ENCODE assay signal across 20 cellular contexts in genomic region chr4:99759346-99759984, GRCh38. TPM values are rescaled to one million over a fixed set of nuclear protein-coding genes. Genes with fewer than 3 reads are reported as not detected.
A peak's percentile ranks its signal among the peaks of the same experiment; 100 is the strongest.
DNase-seq lines count a peak whose midpoint lies in the region; ATAC-seq, FAIRE-seq and TF ChIP-seq lines count a peak whose summit lies in the region.
"Had no signal": no experiment of that assay in that cellular context is flagged by ENCODE, and none has a peak within 500 bp of the region (broad histone marks: within the 10 kb centered on the region; RNA-seq: fewer than 3 reads in every experiment).

No MANE protein-coding gene starts in this region.

- no peak overlapping the region for H2AK9ac ChIP-seq in IMR-90 (replicated peaks; ENCODE audit: low read depth, low read length, poor library complexity)

- H3K9ac ChIP-seq in IMR-90 (ENCODE audit: low read depth, low read length) = no peak overlapping the region
- H3K9ac ChIP-seq in H1 (replicated peaks in 1 of 4; ENCODE audit: extremely low read depth in 1 of 4, low read depth in 3 of 4, low read length in 3 of 4) = no peak overlapping the region
- H3K9ac ChIP-seq in skeletal muscle satellite cell (ENCODE audit: low read depth, low read length) = no peak overlapping the region

- POLR2A ChIA-PET in IMR-90 (lab: Charles Lee; ENCODE audit: unreplicated experiment) = no interaction called here
- POLR2A ChIA-PET in H1 (lab: Charles Lee; ENCODE audit: partially characterized antibody) = interaction anchor here (1.3 kb wide), 1 partner anchor 20 kb away, joined by 3 read pairs; no protein-coding TSS in a partner anchor

- H2AK5ac ChIP-seq in IMR-90 (ENCODE audit: low read depth, low read length) = no peak overlapping the region
- no peak overlapping the region for H2AK5ac ChIP-seq in H1 (ENCODE audit: low read depth, low read length)

- TF ChIP-seq POLR2A in IMR-90 (IDR thresholded peaks at IDR 0.05; ENCODE audit: low read depth, low read length) = no peak
- TF ChIP-seq POLR2A in H1 (IDR thresholded peaks at IDR 0.05; ENCODE audit: control extremely low read depth in 1 of 2, low read depth in 2 of 2, low read length in 2 of 2) = no peak

- H2BK12ac ChIP-seq in H1 (ENCODE audit: low read depth, low read length) = no peak overlapping the region

- H3K23ac ChIP-seq in IMR-90 (ENCODE audit: low read depth, low read length) (no peak overlapping the region), H1 (ENCODE audit: insufficient read length) (no peak overlapping the region)

- intact Hi-C loops in left ventricle myocardium superior (cut with micrococcal nuclease) (no loop called here), cardiac septum (cut with DNase I) (no loop called here), IMR-90 (cut with micrococcal nuclease) (loop anchor here (5.0 kb wide), 1 partner anchor 188 kb away; the partner anchor contains the start of gene DNAJB14), aorta (cut with DNase I) (no loop called here)

- H2BK20ac ChIP-seq in IMR-90 (ENCODE audit: low read depth, low read length) = no peak overlapping the region
- H2BK20ac ChIP-seq in H1 (ENCODE audit: low read length) = no peak overlapping the region

- H3K36me3 Mint-ChIP-seq in glutamatergic neuron (ENCODE audit: unreplicated experiment) = no peaks in the 10 kb centered on the region
- H3K36me3 Mint-ChIP-seq: CD8-positive, alpha-beta T cell had no signal

- TF ChIP-seq EP300 in H1 (IDR thresholded peaks at IDR 0.05; ENCODE audit: borderline replicate concordance in 1 of 2, low read depth in 2 of 2, low read length in 2 of 2) = no peak

- H2BK5ac ChIP-seq in IMR-90 (ENCODE audit: low read depth, low read length, poor library complexity, severe bottlenecking) (no peak overlapping the region), H1 (ENCODE audit: low read depth, low read length) (no peak overlapping the region)

- no peaks in the 10 kb centered on the region for H3K9me3 Mint-ChIP-seq in glutamatergic neuron (ENCODE audit: unreplicated experiment)
- H3K9me3 Mint-ChIP-seq: CD8-positive, alpha-beta T cell had no signal

- no peak overlapping the region for H3K56ac ChIP-seq in IMR-90 (ENCODE audit: extremely low read depth, insufficient read depth, low read length)
- H3K56ac ChIP-seq in H1 (replicated peaks; ENCODE audit: insufficient read length, low read depth, low read length) = no peak overlapping the region

- H4K8ac ChIP-seq in IMR-90 (ENCODE audit: low read depth in 2 of 2, low read length in 2 of 2) (no peak overlapping the region), H1 (ENCODE audit: extremely low read depth, insufficient read depth, low read length) (no peak overlapping the region)

- in situ Hi-C loops in IMR-90 (cut with MboI; ENCODE audit: low sequenced_read_pairs) = no loop called here

- H3K4me3 ChIP-seq in IMR-90 (ENCODE audit: insufficient read depth, low read depth, low read length) (no peak overlapping the region), H1 (ENCODE audit: extremely low read depth in 1 of 4, insufficient read depth in 2 of 4, low read depth in 3 of 4, low read length in 4 of 4) (no peak overlapping the region), skeletal muscle satellite cell (ENCODE audit: low read length) (no peak overlapping the region), aorta (ENCODE audit: low read length in 2 of 2) (no peak overlapping the region)

- H3K79me1 ChIP-seq in IMR-90 (ENCODE audit: low read depth in 1 of 2, low read length in 2 of 2) (no peaks in the 10 kb centered on the region), H1 (ENCODE audit: low read depth, low read length) (no peaks in the 10 kb centered on the region)

- no peak overlapping the region for H2BK120ac ChIP-seq in IMR-90 (ENCODE audit: low read depth, low read length)
- no peak overlapping the region for H2BK120ac ChIP-seq in H1 (replicated peaks; ENCODE audit: low read depth, low read length)

- dilution Hi-C loops in IMR-90 (cut with HindIII; ENCODE audit: low sequenced_read_pairs, unreplicated experiment) = no loop called here

- H3K27ac ChIP-seq in IMR-90 (ENCODE audit: insufficient read depth, low read length) = no peak overlapping the region
- no peak overlapping the region for H3K27ac ChIP-seq in H1 (ENCODE audit: low read depth, low read length)
- H3K27ac ChIP-seq in aorta (ENCODE audit: low read depth in 1 of 2, low read length in 2 of 2) = no peak overlapping the region

- TF ChIP-seq CTCF in IMR-90 (conservative IDR thresholded peaks at IDR 0.05; ENCODE audit: low read depth, low read length) (no peak), H1 (IDR thresholded peaks at IDR 0.05; ENCODE audit: control extremely low read depth in 1 of 3, insufficient read depth in 1 of 3, low read depth in 1 of 3, low read length in 3 of 3) (no peak), glutamatergic neuron (IDR thresholded peaks at IDR 0.05; ENCODE audit: partially characterized antibody, unreplicated experiment) (no peak)

- peak; percentile 45 for ATAC-seq in left ventricle myocardium superior
- no peak for ATAC-seq in IMR-90 (ENCODE audit: low read depth)
- ATAC-seq in aorta (ENCODE audit: low FRiP score) = no peak
- ATAC-seq: CD8-positive, alpha-beta T cell; HCT116 had no signal

- H4K91ac ChIP-seq in IMR-90 (ENCODE audit: insufficient read depth, low read depth, low read length) (no peak overlapping the region), H1 (replicated peaks; ENCODE audit: insufficient read length, low read length) (no peak overlapping the region)

- H3K4me1 ChIP-seq in IMR-90 (ENCODE audit: control insufficient read depth, insufficient read depth, low read length) (peaks cover 11% of the 10 kb centered on the region), H1 (replicated peaks in 1 of 4; ENCODE audit: control insufficient read depth in 3 of 4, insufficient read depth in 4 of 4, low read length in 3 of 4) (no peaks in the 10 kb centered on the region), skeletal muscle satellite cell (ENCODE audit: control insufficient read depth, insufficient read depth, low read length) (peaks cover 37% of the 10 kb centered on the region), aorta (ENCODE audit: control insufficient read depth in 1 of 2, insufficient read depth in 2 of 2, low read length in 2 of 2) (peaks cover 4 to 9% of the 10 kb centered on the region in 2 donors)

- H3K23me2 ChIP-seq in H1 (ENCODE audit: low read depth, low read length) = no peaks in the 10 kb centered on the region

- DNase-seq in left ventricle myocardium superior = no peak
- no peak for DNase-seq in cardiac septum (ENCODE audit: low spot score)
- DNase-seq in IMR-90 = no peak
- no peak for DNase-seq in H1 (ENCODE audit: low read depth in 1 of 2, low spot score in 2 of 2)
- DNase-seq in aorta = no peak
- DNase-seq in stimulated activated CD4-positive, alpha-beta T cell treated with anti-CD3 and anti-CD28 coated beads, Interleukin-4, amount 100 ng/mL, for 24 hours = no peak
- no peak for DNase-seq in glutamatergic neuron
- DNase-seq: CD8-positive, alpha-beta T cell; DMS79 treated with DMSO at 0.1 percent for 48 hours; Karpas-422; NCI-H1105 treated with DMSO at 0.1 percent for 48 hours; NCI-H187; NCI-H446; NK-92 treated with Interleukin-12 subunit alpha and Interleukin-12 subunit beta, amount 100 ng/mL, for 24 hours; SHP77 treated with DMSO at 0.1 percent for 48 hours had no signal

- H3K4me2 ChIP-seq in IMR-90 (ENCODE audit: low read depth, low read length) (no peak overlapping the region), H1 (ENCODE audit: insufficient read depth in 1 of 2, low read depth in 2 of 2, low read length in 2 of 2) (no peak overlapping the region), skeletal muscle satellite cell (ENCODE audit: low read length) (peak overlapping the region; percentile 23)

- H2BK15ac ChIP-seq in IMR-90 (ENCODE audit: low read depth, low read length) (no peak overlapping the region), H1 (ENCODE audit: low read length) (no peak overlapping the region)

- no peaks in the 10 kb centered on the region for H3K9me3 ChIP-seq in IMR-90 (ENCODE audit: control insufficient read depth, insufficient read depth, low read length)
- H3K9me3 ChIP-seq in H1 (ENCODE audit: insufficient read depth in 2 of 2, low read depth in 1 of 2, low read length in 1 of 2) = no peaks in the 10 kb centered on the region
- no peaks in the 10 kb centered on the region for H3K9me3 ChIP-seq in skeletal muscle satellite cell (replicated peaks; ENCODE audit: low read length)
- H3K9me3 ChIP-seq in aorta (ENCODE audit: control insufficient read depth, low read length) = no peaks in the 10 kb centered on the region

- H3K4ac ChIP-seq in IMR-90 (ENCODE audit: low read depth, low read length) (no peak overlapping the region), H1 (replicated peaks; ENCODE audit: insufficient read length, low read depth, low read length) (no peak overlapping the region)

- H3K27me3 Mint-ChIP-seq in glutamatergic neuron (ENCODE audit: unreplicated experiment) = peaks cover 2% of the 10 kb centered on the region

- H3K36me3 ChIP-seq in IMR-90 (ENCODE audit: control insufficient read depth, insufficient read depth, low read length) = no peaks in the 10 kb centered on the region
- H3K36me3 ChIP-seq in H1 (ENCODE audit: control insufficient read depth in 2 of 4, insufficient read depth in 4 of 4, low read length in 3 of 4) = no peaks in the 10 kb centered on the region
- no peaks in the 10 kb centered on the region for H3K36me3 ChIP-seq in skeletal muscle satellite cell (ENCODE audit: insufficient read depth, low read length)
- H3K36me3 ChIP-seq in aorta (ENCODE audit: control insufficient read depth in 1 of 2, insufficient read depth in 2 of 2, low read length in 1 of 2) = no peaks in the 10 kb centered on the region

- WGBS in IMR-90 (ENCODE audit: extremely low coverage in 2 of 2, insufficient read length in 1 of 2), 2 experiments = no CpG with 5 or more reads among the region's 5 CpGs
- 83% methylated on average over 5 of the region's 5 CpGs; no CpG with 5 or more reads in 1 of the 2 experiments for WGBS in H1 (ENCODE audit: extremely low coverage in 1 of 2, insufficient coverage in 1 of 2, insufficient read length in 1 of 2, insufficient replicate concordance in 2 of 2, low coverage in 1 of 2, low lambda C conversion rate in 2 of 2, missing lambda C conversion rate in 1 of 2), 2 experiments
- WGBS in aorta, 2 donors = 6 to 12% methylated on average over 5 of the region's 5 CpGs

- H3K9me1 ChIP-seq in IMR-90 (ENCODE audit: insufficient read depth, low read length) = no peaks in the 10 kb centered on the region; the same call in 1 of the 2 replicates

- TF ChIP-seq RAD21 in IMR-90 (IDR thresholded peaks at IDR 0.05; ENCODE audit: low read length) (no peak), H1 (IDR thresholded peaks at IDR 0.05 in 1 of 2, conservative IDR thresholded peaks at IDR 0.05 in 1 of 2; ENCODE audit: low read depth in 2 of 2, low read length in 2 of 2) (no peak)

- H3K14ac ChIP-seq in IMR-90 (replicated peaks; ENCODE audit: low read depth, low read length) (no peak overlapping the region), H1 (ENCODE audit: insufficient read length) (no peak overlapping the region)

- CTCF ChIA-PET in IMR-90 (lab: Yijun Ruan, JAX) (interaction anchor here (1.0 kb wide), 1 partner anchor 13 kb away, joined by 3 read pairs; no protein-coding TSS in a partner anchor), H1 (lab: Charles Lee; ENCODE audit: partially characterized antibody) (no interaction called here)

- H3K27ac Mint-ChIP-seq in glutamatergic neuron (ENCODE audit: unreplicated experiment) = no peak overlapping the region
- H3K27ac Mint-ChIP-seq: CD8-positive, alpha-beta T cell had no signal

- H3K4me1 Mint-ChIP-seq in glutamatergic neuron (ENCODE audit: low read depth, unreplicated experiment) = no peaks in the 10 kb centered on the region

- H3K79me2 ChIP-seq in H1 (ENCODE audit: control insufficient read depth in 1 of 2, insufficient read depth in 2 of 2, low read length in 2 of 2) = no peaks in the 10 kb centered on the region

- no peaks in the 10 kb centered on the region for H4K20me1 ChIP-seq in IMR-90 (ENCODE audit: insufficient read depth, low read length)
- no peaks in the 10 kb centered on the region for H4K20me1 ChIP-seq in H1 (replicated peaks in 1 of 2; ENCODE audit: control insufficient read depth in 1 of 2, insufficient read depth in 2 of 2, low read length in 2 of 2)

- H2AFZ ChIP-seq in IMR-90 (replicated peaks; ENCODE audit: low read length, poor library complexity) (no peak overlapping the region), H1 (ENCODE audit: low read length) (0 out of 2 replicates have a peak overlapping the region, but pooled peaks have one; percentile 95)

- no peak overlapping the region for H3K4me3 Mint-ChIP-seq in glutamatergic neuron (ENCODE audit: unreplicated experiment)
- H3K4me3 Mint-ChIP-seq: CD8-positive, alpha-beta T cell had no signal

- no peak for FAIRE-seq in H1 (lab: Jason Lieb, UNC)
- FAIRE-seq: G401.6 had no signal

- BruUV-seq in IMR-90 (replicated peaks; lab: Mats Ljungman, UMichigan) = no TSS peak

- H3K27me3 ChIP-seq in IMR-90 (ENCODE audit: control insufficient read depth, insufficient read depth, low read length) (no peaks in the 10 kb centered on the region), H1 (replicated peaks in 1 of 4; ENCODE audit: control insufficient read depth in 3 of 4, extremely low read depth in 1 of 4, insufficient read depth in 3 of 4, low read length in 3 of 4) (no peaks in the 10 kb centered on the region), skeletal muscle satellite cell (ENCODE audit: control insufficient read depth, insufficient read depth, low read length) (peaks cover 3% of the 10 kb centered on the region), aorta (ENCODE audit: control insufficient read depth in 1 of 2, insufficient read depth in 2 of 2, low read length in 1 of 2) (no peaks in the 10 kb centered on the region)

- H3K18ac ChIP-seq in IMR-90 (ENCODE audit: low read depth, low read length) (no peak overlapping the region), H1 (ENCODE audit: extremely low read depth, low read length) (no peak overlapping the region)

- H4K5ac ChIP-seq in IMR-90 (ENCODE audit: low read depth, low read length) (no peak overlapping the region), H1 (ENCODE audit: insufficient read length, low read depth, low read length) (no peak overlapping the region)

RNA-seq across cellular contexts. Expression of gene DAPP1, which starts 57.2 kb away (rescaled TPM):
- 0.42 TPM for total RNA-seq in left ventricle myocardium superior
- total RNA-seq in cardiac septum = 0.43 TPM
- not detected in 2 replicates for total RNA-seq in IMR-90 (2012; rRNA removed)
- polyA plus RNA-seq in IMR-90 (2012; rRNA removed) = not detected in 2 replicates
- not detected in 2 replicates for polyA plus RNA-seq in IMR-90 (2012; cell fraction: cytosol; rRNA removed)
- polyA plus RNA-seq in IMR-90 (2012; cell fraction: nucleus; rRNA removed; ENCODE audit: low replicate concordance) = not detected in 2 replicates
- not detected in 2 replicates for total RNA-seq in H1 (2021; fragmentation: NEBNext Ultra II Directional; extraction: Animal tissue kit (Norgen Biotek cat#: 25700))
- polyA plus RNA-seq in H1 (2011; rRNA removed) = not detected in 2 replicates
- not detected for polyA plus RNA-seq in H1 (2011; cell fraction: cytosol; rRNA removed)
- not detected for polyA plus RNA-seq in H1 (2011; cell fraction: nucleus; rRNA removed)
- not detected in 4 replicates for polyA plus RNA-seq in H1 (2012, experiment 1 of 2)
- polyA plus RNA-seq in H1 (2012, experiment 2 of 2) = not detected
- polyA plus RNA-seq in H1 (2013, experiment 1 of 2) = not detected
- not detected for polyA plus RNA-seq in H1 (2013, experiment 2 of 2)
- polyA minus RNA-seq in H1 (2011; rRNA and poly(A)+ RNA removed) = 0.20 TPM in 1 of 2 replicates, not detected in the other
- not detected for polyA minus RNA-seq in H1 (2011; cell fraction: cytosol; rRNA and poly(A)+ RNA removed)
- polyA minus RNA-seq in H1 (2011; cell fraction: nucleus; rRNA and poly(A)+ RNA removed) = not detected
- total RNA-seq in skeletal muscle satellite cell (2012; rRNA removed) = not detected in 2 replicates
- 1 to 10 TPM; 2.7 to 6.4 TPM for total RNA-seq in aorta
- polyA plus RNA-seq in aorta = 1 to 10 TPM in 1 of 2 donors, under 1 TPM in 1; 0.28 to 4.3 TPM
- total RNA-seq in glutamatergic neuron (ENCODE audit: unreplicated experiment) = not detected
- polyA plus RNA-seq: AG04450, BJ had no signal
